In genomic region chr1:155873860-155874259, GRCh38 we compare ENCODE assay signal across 1 cellular context.
TF ChIP-seq lines count a peak whose summit lies in the region.

No MANE protein-coding gene starts in this region.

TF ChIP-seq in HEK293, 187 proteins besides CTCF, POLR2A, EP300 and RAD21 (continued from another document and continues in another):
- TF ChIP-seq ZNF704 (tag by site-specific recombination; IDR thresholded peaks at IDR 0.05) (no peak), SETDB1 (IDR thresholded peaks at IDR 0.05; ENCODE audit: insufficient read length, low read length) (no peak), YY1 (tag by site-specific recombination; IDR thresholded peaks at IDR 0.05) (no peak), ZNF692 (tag by site-specific recombination; IDR thresholded peaks at IDR 0.05) (no peak), ZNF585B (tag by site-specific recombination; IDR thresholded peaks at IDR 0.05) (no peak), ZNF777 (tag by site-specific recombination; IDR thresholded peaks at IDR 0.05; ENCODE audit: borderline replicate concordance) (no peak), ZNF324 (tag by site-specific recombination; IDR thresholded peaks at IDR 0.05) (no peak), ZNF791 (tag by site-specific recombination; IDR thresholded peaks at IDR 0.05) (no peak), ZBTB17 (tag by site-specific recombination; IDR thresholded peaks at IDR 0.05) (peak; percentile 65), KLF16 (tag by site-specific recombination; IDR thresholded peaks at IDR 0.05) (peak; percentile 62; the same call in 1 of the 2 replicates), OSR2 (tag by site-specific recombination; IDR thresholded peaks at IDR 0.05) (peak; percentile 79), ZNF658 (tag by site-specific recombination; IDR thresholded peaks at IDR 0.05) (no peak), ZNF473 (tag by site-specific recombination; IDR thresholded peaks at IDR 0.05) (no peak), ZEB2 (tag by site-specific recombination; IDR thresholded peaks at IDR 0.05) (peak; percentile 61), ZSCAN23 (tag by site-specific recombination; IDR thresholded peaks at IDR 0.05) (no peak), GLIS2 (tag by site-specific recombination; IDR thresholded peaks at IDR 0.05) (no peak), ZNF664 (tag by site-specific recombination; IDR thresholded peaks at IDR 0.05) (no peak), ZNF660 (tag by site-specific recombination; IDR thresholded peaks at IDR 0.05) (peak; percentile 58; the same call in 1 of the 2 replicates), ZNF335 (tag by site-specific recombination; conservative IDR thresholded peaks at IDR 0.05) (0 out of 2 replicates have a peak, but pooled peaks have one; percentile 25), SP2 (tag by site-specific recombination; IDR thresholded peaks at IDR 0.05) (0 out of 2 replicates have a peak, but pooled peaks have one; percentile 16), ZNF768 (tag by site-specific recombination; IDR thresholded peaks at IDR 0.05) (no peak), ZFP37 (tag by site-specific recombination; IDR thresholded peaks at IDR 0.05) (no peak), ZNF157 (tag by site-specific recombination; IDR thresholded peaks at IDR 0.05) (no peak), ZNF629 (tag by site-specific recombination; IDR thresholded peaks at IDR 0.05) (no peak), BCL11A (tag by site-specific recombination; IDR thresholded peaks at IDR 0.05; ENCODE audit: low read depth) (no peak), ZNF623 (tag by site-specific recombination; IDR thresholded peaks at IDR 0.05) (no peak), ZNF391 (tag by site-specific recombination; IDR thresholded peaks at IDR 0.05; ENCODE audit: borderline replicate concordance, low read depth) (no peak), ZNF341 (tag by site-specific recombination; IDR thresholded peaks at IDR 0.05; ENCODE audit: low read depth) (no peak), ZBTB26 (tag by site-specific recombination; optimal IDR thresholded peaks at IDR 0.05) (no peak), ZNF677 (tag by site-specific recombination; IDR thresholded peaks at IDR 0.05) (no peak), ZNF621 (tag by site-specific recombination; IDR thresholded peaks at IDR 0.05) (no peak), ZNF521 (tag by site-specific recombination; IDR thresholded peaks at IDR 0.05) (no peak), ZNF354C (tag by site-specific recombination; IDR thresholded peaks at IDR 0.05; ENCODE audit: borderline replicate concordance, low read depth) (no peak), ZNF837 (tag by site-specific recombination; IDR thresholded peaks at IDR 0.05) (no peak), ZNF121 (tag by site-specific recombination; IDR thresholded peaks at IDR 0.05) (no peak), ZNF624 (tag by site-specific recombination; IDR thresholded peaks at IDR 0.05) (no peak), ZBTB20 (tag by site-specific recombination; IDR thresholded peaks at IDR 0.05) (0 out of 2 replicates have a peak, but pooled peaks have one; percentile 17), GLIS1 (tag by site-specific recombination; IDR thresholded peaks at IDR 0.05) (peak; percentile 16; the same call in 1 of the 2 replicates), ZSCAN30 (tag by site-specific recombination; IDR thresholded peaks at IDR 0.05) (no peak), SCRT2 (tag by site-specific recombination; IDR thresholded peaks at IDR 0.05) (no peak), ZBTB8A (tag by site-specific recombination; IDR thresholded peaks at IDR 0.05) (0 out of 2 replicates have a peak, but pooled peaks have one; percentile 31), ZNF555 (tag by site-specific recombination; conservative IDR thresholded peaks at IDR 0.05) (no peak), ZNF132 (tag by site-specific recombination; IDR thresholded peaks at IDR 0.05; ENCODE audit: borderline replicate concordance) (no peak), ZBTB7A (tag by site-specific recombination; IDR thresholded peaks at IDR 0.05; ENCODE audit: low read depth) (no peak), ZNF501 (tag by site-specific recombination; IDR thresholded peaks at IDR 0.05) (no peak), EGR2 (tag by site-specific recombination; IDR thresholded peaks at IDR 0.05; ENCODE audit: low read depth) (peak; percentile 72), KLF8 (tag by site-specific recombination; IDR thresholded peaks at IDR 0.05) (no peak), ZBTB10 (tag by site-specific recombination; IDR thresholded peaks at IDR 0.05) (no peak), ZIC2 (tag by site-specific recombination; IDR thresholded peaks at IDR 0.05) (0 out of 2 replicates have a peak, but pooled peaks have one; percentile 9)
- TF ChIP-seq, protein P1, sequence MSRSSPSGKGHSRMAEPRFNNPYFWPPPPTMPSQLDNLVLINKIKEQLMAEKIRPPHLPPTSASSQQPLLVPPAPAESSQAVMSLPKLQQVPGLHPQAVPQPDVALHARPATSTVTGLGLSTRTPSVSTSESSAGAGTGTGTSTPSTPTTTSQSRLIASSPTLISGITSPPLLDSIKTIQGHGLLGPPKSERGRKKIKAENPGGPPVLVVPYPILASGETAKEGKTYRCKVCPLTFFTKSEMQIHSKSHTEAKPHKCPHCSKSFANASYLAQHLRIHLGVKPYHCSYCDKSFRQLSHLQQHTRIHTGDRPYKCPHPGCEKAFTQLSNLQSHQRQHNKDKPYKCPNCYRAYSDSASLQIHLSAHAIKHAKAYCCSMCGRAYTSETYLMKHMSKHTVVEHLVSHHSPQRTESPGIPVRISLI (tag by site-specific recombination; IDR thresholded peaks at IDR 0.05): no peak
- TF ChIP-seq, protein P2, sequence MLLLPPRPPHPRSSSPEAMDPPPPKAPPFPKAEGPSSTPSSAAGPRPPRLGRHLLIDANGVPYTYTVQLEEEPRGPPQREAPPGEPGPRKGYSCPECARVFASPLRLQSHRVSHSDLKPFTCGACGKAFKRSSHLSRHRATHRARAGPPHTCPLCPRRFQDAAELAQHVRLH (tag by site-specific recombination; IDR thresholded peaks at IDR 0.05): no peak
- TF ChIP-seq, protein P3, sequence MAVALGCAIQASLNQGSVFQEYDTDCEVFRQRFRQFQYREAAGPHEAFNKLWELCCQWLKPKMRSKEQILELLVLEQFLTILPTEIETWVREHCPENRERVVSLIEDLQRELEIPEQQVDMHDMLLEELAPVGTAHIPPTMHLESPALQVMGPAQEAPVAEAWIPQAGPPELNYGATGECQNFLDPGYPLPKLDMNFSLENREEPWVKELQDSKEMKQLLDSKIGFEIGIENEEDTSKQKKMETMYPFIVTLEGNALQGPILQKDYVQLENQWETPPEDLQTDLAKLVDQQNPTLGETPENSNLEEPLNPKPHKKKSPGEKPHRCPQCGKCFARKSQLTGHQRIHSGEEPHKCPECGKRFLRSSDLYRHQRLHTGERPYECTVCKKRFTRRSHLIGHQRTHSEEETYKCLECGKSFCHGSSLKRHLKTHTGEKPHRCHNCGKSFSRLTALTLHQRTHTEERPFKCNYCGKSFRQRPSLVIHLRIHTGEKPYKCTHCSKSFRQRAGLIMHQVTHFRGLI (tag by site-specific recombination; IDR thresholded peaks at IDR 0.05): no peak
- TF ChIP-seq, protein P4, sequence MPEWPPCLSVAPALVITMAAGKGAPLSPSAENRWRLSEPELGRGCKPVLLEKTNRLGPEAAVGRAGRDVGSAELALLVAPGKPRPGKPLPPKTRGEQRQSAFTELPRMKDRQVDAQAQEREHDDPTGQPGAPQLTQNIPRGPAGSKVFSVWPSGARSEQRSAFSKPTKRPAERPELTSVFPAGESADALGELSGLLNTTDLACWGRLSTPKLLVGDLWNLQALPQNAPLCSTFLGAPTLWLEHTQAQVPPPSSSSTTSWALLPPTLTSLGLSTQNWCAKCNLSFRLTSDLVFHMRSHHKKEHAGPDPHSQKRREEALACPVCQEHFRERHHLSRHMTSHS (tag by site-specific recombination; IDR thresholded peaks at IDR 0.05): no peak
- TF ChIP-seq, protein P5, sequence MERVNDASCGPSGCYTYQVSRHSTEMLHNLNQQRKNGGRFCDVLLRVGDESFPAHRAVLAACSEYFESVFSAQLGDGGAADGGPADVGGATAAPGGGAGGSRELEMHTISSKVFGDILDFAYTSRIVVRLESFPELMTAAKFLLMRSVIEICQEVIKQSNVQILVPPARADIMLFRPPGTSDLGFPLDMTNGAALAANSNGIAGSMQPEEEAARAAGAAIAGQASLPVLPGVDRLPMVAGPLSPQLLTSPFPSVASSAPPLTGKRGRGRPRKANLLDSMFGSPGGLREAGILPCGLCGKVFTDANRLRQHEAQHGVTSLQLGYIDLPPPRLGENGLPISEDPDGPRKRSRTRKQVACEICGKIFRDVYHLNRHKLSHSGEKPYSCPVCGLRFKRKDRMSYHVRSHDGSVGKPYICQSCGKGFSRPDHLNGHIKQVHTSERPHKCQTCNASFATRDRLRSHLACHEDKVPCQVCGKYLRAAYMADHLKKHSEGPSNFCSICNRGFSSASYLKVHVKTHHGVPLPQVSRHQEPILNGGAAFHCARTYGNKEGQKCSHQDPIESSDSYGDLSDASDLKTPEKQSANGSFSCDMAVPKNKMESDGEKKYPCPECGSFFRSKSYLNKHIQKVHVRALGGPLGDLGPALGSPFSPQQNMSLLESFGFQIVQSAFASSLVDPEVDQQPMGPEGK (tag by site-specific recombination; IDR thresholded peaks at IDR 0.05): no peak
- TF ChIP-seq, protein P6, sequence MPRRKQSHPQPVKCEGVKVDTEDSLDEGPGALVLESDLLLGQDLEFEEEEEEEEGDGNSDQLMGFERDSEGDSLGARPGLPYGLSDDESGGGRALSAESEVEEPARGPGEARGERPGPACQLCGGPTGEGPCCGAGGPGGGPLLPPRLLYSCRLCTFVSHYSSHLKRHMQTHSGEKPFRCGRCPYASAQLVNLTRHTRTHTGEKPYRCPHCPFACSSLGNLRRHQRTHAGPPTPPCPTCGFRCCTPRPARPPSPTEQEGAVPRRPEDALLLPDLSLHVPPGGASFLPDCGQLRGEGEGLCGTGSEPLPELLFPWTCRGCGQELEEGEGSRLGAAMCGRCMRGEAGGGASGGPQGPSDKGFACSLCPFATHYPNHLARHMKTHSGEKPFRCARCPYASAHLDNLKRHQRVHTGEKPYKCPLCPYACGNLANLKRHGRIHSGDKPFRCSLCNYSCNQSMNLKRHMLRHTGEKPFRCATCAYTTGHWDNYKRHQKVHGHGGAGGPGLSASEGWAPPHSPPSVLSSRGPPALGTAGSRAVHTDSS (tag by site-specific recombination; IDR thresholded peaks at IDR 0.05): no peak
